Comparison of ENCODE assay signal across 12 cellular contexts in the genomic region with DNA sequence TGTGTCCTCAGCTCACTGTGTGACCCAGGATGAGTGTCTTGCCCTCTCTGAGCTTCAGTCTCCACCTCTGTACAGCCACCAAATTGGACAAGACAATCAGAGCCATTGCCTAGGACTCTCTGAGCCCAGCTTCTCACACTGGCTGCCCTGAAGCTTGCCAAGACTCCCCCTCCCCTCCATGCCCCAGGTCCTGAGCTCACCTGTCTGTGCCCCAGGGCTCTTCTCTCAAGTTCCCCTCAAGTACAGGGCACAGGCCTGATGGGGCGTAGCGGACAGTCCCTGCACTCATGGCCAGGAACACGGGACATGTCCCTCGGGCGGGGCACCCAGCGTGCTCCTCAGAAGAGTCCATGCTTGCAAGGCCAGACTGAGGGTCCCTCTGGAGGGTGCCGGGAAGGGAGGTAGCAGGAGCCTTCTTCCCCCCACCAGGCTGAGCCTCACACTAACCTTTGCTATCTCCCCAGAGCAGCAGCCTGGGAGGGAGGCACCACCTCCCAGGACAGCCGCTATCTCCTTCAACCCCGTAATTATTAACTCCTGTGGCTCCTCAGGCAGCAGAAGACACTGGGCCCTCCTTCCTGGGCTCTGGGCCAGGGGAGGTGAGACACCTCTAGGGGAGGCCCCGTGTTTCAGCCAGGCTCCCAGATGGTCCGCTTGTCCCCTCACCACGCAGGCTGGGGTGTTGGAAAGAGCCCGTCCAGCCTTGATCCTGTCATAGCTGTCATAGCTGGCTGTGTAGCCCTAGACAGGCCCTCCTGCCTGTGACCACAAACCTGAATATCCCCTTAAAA. TPM values are rescaled to one million over a fixed set of nuclear protein-coding genes. Genes with fewer than 3 reads are reported as not detected.
DNase-seq lines count a peak whose midpoint lies in the region; ATAC-seq and TF ChIP-seq lines count a peak whose summit lies in the region.
"Had no signal": no experiment of that assay in that cellular context is flagged by ENCODE, and none has a peak within 500 bp of the region (broad histone marks: within the 10 kb centered on the region; RNA-seq: fewer than 3 reads in every experiment).

No MANE protein-coding gene starts in this region.

- H3K9me3 ChIP-seq in HEK293 (ENCODE audit: control insufficient read depth, insufficient read depth, low read depth, low read length) (no peaks in the 10 kb centered on the region), esophagus muscularis mucosa (no peaks in the 10 kb centered on the region), osteoblast (ENCODE audit: low read depth, low read length) (no peaks in the 10 kb centered on the region)
- H3K9me3 ChIP-seq: BE2C had no signal

- H3K79me2 ChIP-seq in osteoblast (ENCODE audit: insufficient read depth, low read length): peaks cover 3% of the 10 kb centered on the region

- TF ChIP-seq CTCF in HEK293 (tag by site-specific recombination; IDR thresholded peaks at IDR 0.05) (no peak), esophagus muscularis mucosa (IDR thresholded peaks at IDR 0.05) (no peak), osteoblast (IDR thresholded peaks at IDR 0.05; ENCODE audit: extremely low read depth, low read depth, low read length) (no peak), Calu3 (IDR thresholded peaks at IDR 0.05; ENCODE audit: unreplicated experiment) (no peak)

- H3K4me1 Mint-ChIP-seq in Calu3 (ENCODE audit: low read depth, unreplicated experiment): peaks cover 8% of the 10 kb centered on the region

- H3K27ac Mint-ChIP-seq in Calu3 (ENCODE audit: unreplicated experiment): no peak overlapping the region
- H3K27ac Mint-ChIP-seq: T-helper 1 cell treated with Interleukin-12 subunit alpha and Interleukin-12 subunit beta and Interleukin-4 antibody, amounts not matched to agents 30 μg/mL and 1 μg/mL, for 36 hours had no signal

- CTCF ChIA-PET in HEK293 (lab: Yijun Ruan, JAX): interaction anchor here (0.7 to 1.3 kb wide), 4 partner anchors 21 to 188 kb away, joined by 3 to 5 read pairs (median 4); no protein-coding TSS in a partner anchor
- CTCF ChIA-PET in Calu3 (lab: Charles Lee): no interaction called here

- POLR2A ChIA-PET in HEK293 (lab: Yijun Ruan, JAX): no interaction called here

- H3K4me1 ChIP-seq in HEK293 (ENCODE audit: control insufficient read depth, insufficient read depth, low read length): no peaks in the 10 kb centered on the region
- peaks cover 48 to 84% (median 77%) of the 10 kb centered on the region in 4 donors for H3K4me1 ChIP-seq in esophagus muscularis mucosa
- peaks cover 11% of the 10 kb centered on the region for H3K4me1 ChIP-seq in osteoblast (ENCODE audit: insufficient read depth, low read length)

- no peak overlapping the region for H3K4me3 ChIP-seq in HEK293 (ENCODE audit: low read depth, low read length)
- H3K4me3 ChIP-seq in esophagus muscularis mucosa: no peak overlapping the region
- no peak overlapping the region for H3K4me3 ChIP-seq in osteoblast (ENCODE audit: insufficient read depth, low read length)

- H3K27me3 Mint-ChIP-seq in Calu3 (ENCODE audit: unreplicated experiment): peaks cover 98% of the 10 kb centered on the region

- WGBS in esophagus muscularis mucosa: 67% methylated on average over 13 of the region's 13 CpGs

- TF ChIP-seq EP300 in esophagus muscularis mucosa (IDR thresholded peaks at IDR 0.05): no peak

- no peak overlapping the region for H2AFZ ChIP-seq in osteoblast (ENCODE audit: low read length)

- H3K36me3 Mint-ChIP-seq in Calu3 (ENCODE audit: insufficient read depth, unreplicated experiment): peaks cover 11% of the 10 kb centered on the region

- no peak overlapping the region for H3K4me2 ChIP-seq in osteoblast (ENCODE audit: insufficient read depth, low read length)

- intact Hi-C loops in esophagus muscularis mucosa (cut with DNase I): no loop called here
- intact Hi-C loops in Calu3 (cut with micrococcal nuclease; ENCODE audit: unreplicated experiment): no loop called here

- BruUV-seq in Calu3 (replicated peaks; lab: Mats Ljungman, UMichigan): no TSS peak

- peak; percentile 2 for DNase-seq in AG20443 (ENCODE audit: low spot score)
- peak; percentile 82 for DNase-seq in esophagus muscularis mucosa (ENCODE audit: extremely low spot score)
- peak; percentile 29 for DNase-seq in osteoblast (ENCODE audit: insufficient read length, low spot score, missing footprints)
- no peak for DNase-seq in NCI-H1930 (lab: John Stamatoyannopoulos, UW)
- no peak for DNase-seq in Calu3
- DNase-seq: BE2C, NCI-H146 had no signal

- no peaks in the 10 kb centered on the region for H3K36me3 ChIP-seq in HEK293 (ENCODE audit: control insufficient read depth in 2 of 2, insufficient read depth in 1 of 2, low read length in 2 of 2)
- no peaks in the 10 kb centered on the region for H3K36me3 ChIP-seq in esophagus muscularis mucosa
- no peaks in the 10 kb centered on the region for H3K36me3 ChIP-seq in osteoblast (ENCODE audit: insufficient read depth, low read length)
- H3K36me3 ChIP-seq: BE2C had no signal

- H3K27me3 ChIP-seq in esophagus muscularis mucosa (peaks cover 0 to 20% (median 0%) of the 10 kb centered on the region in 4 donors), osteoblast (ENCODE audit: insufficient read depth, low read length) (peaks cover 10% of the 10 kb centered on the region)
- H3K27me3 ChIP-seq: BE2C, dorsolateral prefrontal cortex had no signal

- H4K20me1 ChIP-seq in osteoblast (ENCODE audit: insufficient read depth, low read length): no peaks in the 10 kb centered on the region

- no peak for TF ChIP-seq POLR2A in esophagus muscularis mucosa (IDR thresholded peaks at IDR 0.05; ENCODE audit: low read depth)

- no peaks in the 10 kb centered on the region for H3K9me3 Mint-ChIP-seq in Calu3 (ENCODE audit: low read depth, unreplicated experiment)
- H3K9me3 Mint-ChIP-seq: T-helper 1 cell treated with Interleukin-12 subunit alpha and Interleukin-12 subunit beta and Interleukin-4 antibody, amounts not matched to agents 30 μg/mL and 1 μg/mL, for 36 hours had no signal

- ATAC-seq in HG02938 (IDR thresholded peaks at IDR 0.05; ENCODE audit: unreplicated experiment) (no peak), GM19324 (IDR thresholded peaks at IDR 0.05; ENCODE audit: low FRiP score, unreplicated experiment) (no peak)

- H3K27ac ChIP-seq in HEK293 (ENCODE audit: extremely low read depth, low read depth, low read length) (no peak overlapping the region), esophagus muscularis mucosa (replicated peaks in 1 of 4) (peak overlapping the region; percentile 72 to 85 (median 76)), osteoblast (ENCODE audit: low read depth, low read length) (no peak overlapping the region)

- H3K4me3 Mint-ChIP-seq in Calu3 (ENCODE audit: low read depth, unreplicated experiment): no peak overlapping the region
- H3K4me3 Mint-ChIP-seq: T-helper 1 cell treated with Interleukin-12 subunit alpha and Interleukin-12 subunit beta and Interleukin-4 antibody, amounts not matched to agents 30 μg/mL and 1 μg/mL, for 36 hours had no signal

TF ChIP-seq in HEK293, 187 proteins besides CTCF, POLR2A, EP300 and RAD21:
- TF ChIP-seq ZIC2 (tag by site-specific recombination; IDR thresholded peaks at IDR 0.05) (peak; percentile 36), SP7 (tag by site-specific recombination; IDR thresholded peaks at IDR 0.05) (peak; percentile 95), MYNN (tag by site-specific recombination; IDR thresholded peaks at IDR 0.05; ENCODE audit: borderline replicate concordance) (no peak), GLIS1 (tag by site-specific recombination; IDR thresholded peaks at IDR 0.05) (peak; percentile 84), SCRT2 (tag by site-specific recombination; IDR thresholded peaks at IDR 0.05) (no peak), ZNF768 (tag by site-specific recombination; IDR thresholded peaks at IDR 0.05) (peak; percentile 50; the same call in 1 of the 2 replicates), ZNF341 (tag by site-specific recombination; IDR thresholded peaks at IDR 0.05; ENCODE audit: low read depth) (peak; percentile 62; the same call in 1 of the 2 replicates), WT1 (tag by site-specific recombination; IDR thresholded peaks at IDR 0.05) (peak; percentile 53; the same call in 1 of the 2 replicates)

RNA-seq across cellular contexts. Expression of a gene that starts 2.7 kb away (rescaled TPM):
- 10 to 100 TPM; 14.0 to 31.5 (median 14.2) TPM for total RNA-seq in esophagus muscularis mucosa
- 15.9 and 20.3 TPM in 2 replicates for total RNA-seq in osteoblast
- total RNA-seq in Calu3 (2022): 0.76 and 2.4 TPM in 2 replicates

RNA-seq across cellular contexts. Expression of a gene that starts 28.7 kb away (rescaled TPM):
- total RNA-seq in esophagus muscularis mucosa: 100 to 1,000 TPM in 1 of 4 donors, 10 to 100 TPM in 3; 42.4 to 103 (median 57.8) TPM
- 127 and 144 TPM in 2 replicates for total RNA-seq in osteoblast
- 19.7 and 20.5 TPM in 2 replicates for total RNA-seq in Calu3 (2022)

RNA-seq across cellular contexts. Expression of a gene that starts 30.1 kb away (rescaled TPM):
- total RNA-seq in esophagus muscularis mucosa (1 to 10 TPM; 2.2 to 5.0 (median 4.3) TPM), osteoblast (5.6 and 8.0 TPM in 2 replicates), Calu3 (2022) (0.78 and 1.1 TPM in 2 replicates)

RNA-seq across cellular contexts. Expression of a gene that starts 47.4 kb away (rescaled TPM):
- 1,000 to 10,000 TPM; 1,795 to 3,027 (median 2,719) TPM for total RNA-seq in esophagus muscularis mucosa
- total RNA-seq in osteoblast: 1,459 and 1,507 TPM in 2 replicates
- total RNA-seq in Calu3 (2022): 1,555 and 1,627 TPM in 2 replicates

Comparison
In these comparisons a context has a peak if more than half of its experiments do, and no peak if none do; other contexts are left out.
1. DNase-seq: peak in AG20443 (single experiment), esophagus muscularis mucosa (single experiment) and osteoblast (single experiment); none in NCI-H1930 (0 of 2) and Calu3 (single experiment).
2. H3K27ac ChIP-seq: peak in esophagus muscularis mucosa (4 of 4); none in HEK293 (single experiment) and osteoblast (single experiment).